ENCODE assay signal across 1 cellular context in the genomic region with DNA sequence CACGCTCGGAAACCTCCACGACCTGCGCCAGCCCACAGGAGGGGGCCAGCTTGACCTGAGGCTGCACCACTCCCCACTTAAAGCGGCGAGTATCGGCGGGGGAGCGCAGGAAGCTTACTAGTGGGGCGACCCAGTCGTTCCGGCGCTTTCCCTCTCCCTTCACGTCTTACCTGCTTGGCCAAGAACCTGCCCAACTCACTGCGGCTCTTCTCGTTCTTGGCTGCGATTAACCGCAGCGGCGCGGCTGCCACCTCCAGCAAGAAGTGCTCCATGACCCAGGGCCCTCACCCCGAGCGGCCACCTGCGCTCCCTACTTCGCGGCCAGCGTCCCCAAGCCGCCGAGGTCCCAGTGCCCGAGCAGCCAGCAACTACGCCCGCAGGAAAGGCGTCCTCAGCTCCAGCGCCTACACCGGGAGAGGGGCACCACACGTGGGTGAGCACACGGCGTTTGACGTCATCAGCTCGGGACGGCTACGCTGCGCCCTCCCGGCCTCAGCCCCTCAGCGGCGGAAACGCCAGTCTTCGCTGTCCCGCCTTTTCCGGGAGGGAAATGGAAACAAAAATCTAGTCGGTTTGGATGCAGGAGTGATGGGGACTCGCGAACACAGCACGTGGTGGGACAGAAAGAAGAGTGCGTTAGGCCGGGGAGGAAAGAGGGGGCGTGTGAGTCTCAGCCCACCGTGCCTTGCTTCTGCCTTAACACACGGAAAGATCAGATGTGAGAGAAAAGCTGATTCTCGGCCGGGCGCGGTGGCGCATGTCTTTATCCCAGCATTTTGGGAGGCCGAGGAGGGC.
TF ChIP-seq lines count a peak whose summit lies in the region.

A gene with protein sequence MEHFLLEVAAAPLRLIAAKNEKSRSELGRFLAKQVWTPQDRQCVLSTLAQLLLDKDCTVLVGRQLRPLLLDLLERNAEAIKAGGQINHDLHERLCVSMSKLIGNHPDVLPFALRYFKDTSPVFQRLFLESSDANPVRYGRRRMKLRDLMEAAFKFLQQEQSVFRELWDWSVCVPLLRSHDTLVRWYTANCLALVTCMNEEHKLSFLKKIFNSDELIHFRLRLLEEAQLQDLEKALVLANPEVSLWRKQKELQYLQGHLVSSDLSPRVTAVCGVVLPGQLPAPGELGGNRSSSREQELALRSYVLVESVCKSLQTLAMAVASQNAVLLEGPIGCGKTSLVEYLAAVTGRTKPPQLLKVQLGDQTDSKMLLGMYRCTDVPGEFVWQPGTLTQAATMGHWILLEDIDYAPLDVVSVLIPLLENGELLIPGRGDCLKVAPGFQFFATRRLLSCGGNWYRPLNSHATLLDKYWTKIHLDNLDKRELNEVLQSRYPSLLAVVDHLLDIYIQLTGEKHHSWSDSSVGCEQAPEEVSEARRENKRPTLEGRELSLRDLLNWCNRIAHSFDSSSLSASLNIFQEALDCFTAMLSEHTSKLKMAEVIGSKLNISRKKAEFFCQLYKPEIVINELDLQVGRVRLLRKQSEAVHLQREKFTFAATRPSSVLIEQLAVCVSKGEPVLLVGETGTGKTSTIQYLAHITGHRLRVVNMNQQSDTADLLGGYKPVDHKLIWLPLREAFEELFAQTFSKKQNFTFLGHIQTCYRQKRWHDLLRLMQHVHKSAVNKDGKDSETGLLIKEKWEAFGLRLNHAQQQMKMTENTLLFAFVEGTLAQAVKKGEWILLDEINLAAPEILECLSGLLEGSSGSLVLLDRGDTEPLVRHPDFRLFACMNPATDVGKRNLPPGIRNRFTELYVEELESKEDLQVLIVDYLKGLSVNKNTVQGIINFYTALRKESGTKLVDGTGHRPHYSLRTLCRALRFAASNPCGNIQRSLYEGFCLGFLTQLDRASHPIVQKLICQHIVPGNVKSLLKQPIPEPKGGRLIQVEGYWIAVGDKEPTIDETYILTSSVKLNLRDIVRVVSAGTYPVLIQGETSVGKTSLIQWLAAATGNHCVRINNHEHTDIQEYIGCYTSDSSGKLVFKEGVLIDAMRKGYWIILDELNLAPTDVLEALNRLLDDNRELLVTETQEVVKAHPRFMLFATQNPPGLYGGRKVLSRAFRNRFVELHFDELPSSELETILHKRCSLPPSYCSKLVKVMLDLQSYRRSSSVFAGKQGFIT (N-terminal part only) (minus strand): TSS at position 459 of the 795 bp plus-strand sequence. CDS start 187 bp downstream, at position 272.

TF ChIP-seq in K562, 482 proteins besides CTCF, POLR2A, EP300 and RAD21 (continued from another document and continues in another):
- TF ChIP-seq, protein P1, sequence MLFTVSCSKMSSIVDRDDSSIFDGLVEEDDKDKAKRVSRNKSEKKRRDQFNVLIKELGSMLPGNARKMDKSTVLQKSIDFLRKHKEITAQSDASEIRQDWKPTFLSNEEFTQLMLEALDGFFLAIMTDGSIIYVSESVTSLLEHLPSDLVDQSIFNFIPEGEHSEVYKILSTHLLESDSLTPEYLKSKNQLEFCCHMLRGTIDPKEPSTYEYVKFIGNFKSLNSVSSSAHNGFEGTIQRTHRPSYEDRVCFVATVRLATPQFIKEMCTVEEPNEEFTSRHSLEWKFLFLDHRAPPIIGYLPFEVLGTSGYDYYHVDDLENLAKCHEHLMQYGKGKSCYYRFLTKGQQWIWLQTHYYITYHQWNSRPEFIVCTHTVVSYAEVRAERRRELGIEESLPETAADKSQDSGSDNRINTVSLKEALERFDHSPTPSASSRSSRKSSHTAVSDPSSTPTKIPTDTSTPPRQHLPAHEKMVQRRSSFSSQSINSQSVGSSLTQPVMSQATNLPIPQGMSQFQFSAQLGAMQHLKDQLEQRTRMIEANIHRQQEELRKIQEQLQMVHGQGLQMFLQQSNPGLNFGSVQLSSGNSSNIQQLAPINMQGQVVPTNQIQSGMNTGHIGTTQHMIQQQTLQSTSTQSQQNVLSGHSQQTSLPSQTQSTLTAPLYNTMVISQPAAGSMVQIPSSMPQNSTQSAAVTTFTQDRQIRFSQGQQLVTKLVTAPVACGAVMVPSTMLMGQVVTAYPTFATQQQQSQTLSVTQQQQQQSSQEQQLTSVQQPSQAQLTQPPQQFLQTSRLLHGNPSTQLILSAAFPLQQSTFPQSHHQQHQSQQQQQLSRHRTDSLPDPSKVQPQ (CRISPR knock-in tag; IDR thresholded peaks at IDR 0.05; ENCODE audit: borderline replicate concordance) = no peak
- TF ChIP-seq KHSRP (IDR thresholded peaks at IDR 0.05) (peak; percentile 76; the same call in 1 of the 2 replicates), STAT5A (IDR thresholded peaks at IDR 0.05; ENCODE audit: borderline replicate concordance, low read length) (no peak), HNRNPL (IDR thresholded peaks at IDR 0.05; ENCODE audit: low read depth, low read length) (no peak), HOXB6 (CRISPR knock-in tag; IDR thresholded peaks at IDR 0.05; ENCODE audit: borderline replicate concordance) (no peak), MXI1 (IDR thresholded peaks at IDR 0.05; ENCODE audit: low read depth, low read length) (peak; percentile 96), NFIX (CRISPR knock-in tag; IDR thresholded peaks at IDR 0.05; ENCODE audit: low read depth) (no peak), BMI1 (IDR thresholded peaks at IDR 0.05; ENCODE audit: low read length) (no peak), HSF4 (CRISPR knock-in tag; IDR thresholded peaks at IDR 0.05; ENCODE audit: borderline replicate concordance) (no peak), ZBTB17 (CRISPR knock-in tag; IDR thresholded peaks at IDR 0.05) (peak; percentile 43; the same call in 1 of the 2 replicates), BRD9 (IDR thresholded peaks at IDR 0.05; ENCODE audit: low read depth, partially characterized antibody) (no peak), KLF6 (CRISPR knock-in tag; IDR thresholded peaks at IDR 0.05; ENCODE audit: borderline replicate concordance) (no peak), GTF2F1 (IDR thresholded peaks at IDR 0.05; ENCODE audit: low read depth, low read length) (peak; percentile 58), POLR2G (IDR thresholded peaks at IDR 0.05; ENCODE audit: low read depth, low read length) (peak; percentile 94), ZNF75A (CRISPR knock-in tag; IDR thresholded peaks at IDR 0.05) (no peak), RBM39 (optimal IDR thresholded peaks at IDR 0.05; ENCODE audit: low read depth, low read length) (no peak), IFI16 (CRISPR knock-in tag; IDR thresholded peaks at IDR 0.05) (no peak), PHB (CRISPR knock-in tag; IDR thresholded peaks at IDR 0.05) (no peak), HDAC3 (IDR thresholded peaks at IDR 0.05; ENCODE audit: borderline replicate concordance, partially characterized antibody) (no peak), ZNF696 (CRISPR knock-in tag; conservative IDR thresholded peaks at IDR 0.05) (no peak), ZKSCAN8 (CRISPR knock-in tag; IDR thresholded peaks at IDR 0.05) (no peak), MBD2 (IDR thresholded peaks at IDR 0.05; ENCODE audit: borderline replicate concordance, low read depth) (peak; percentile 68), ZC3H11A (IDR thresholded peaks at IDR 0.05; ENCODE audit: low read depth, low read length) (no peak), TOE1 (IDR thresholded peaks at IDR 0.05; ENCODE audit: borderline replicate concordance) (peak; percentile 55; the same call in 1 of the 2 replicates), TOE1 (CRISPR knock-in tag; IDR thresholded peaks at IDR 0.05; ENCODE audit: borderline replicate concordance, low read depth) (peak; percentile 68; the same call in 1 of the 2 replicates), ZNF384 (IDR thresholded peaks at IDR 0.05; ENCODE audit: low read depth, low read length) (no peak), CBX5 (IDR thresholded peaks at IDR 0.05; ENCODE audit: borderline replicate concordance, low read depth) (no peak), ZNF785 (CRISPR knock-in tag; IDR thresholded peaks at IDR 0.05) (no peak), SMARCE1 (IDR thresholded peaks at IDR 0.05) (no peak), MTA1 (IDR thresholded peaks at IDR 0.05; ENCODE audit: borderline replicate concordance) (peak; percentile 98), POU5F1 (IDR thresholded peaks at IDR 0.05; ENCODE audit: borderline replicate concordance, low read depth, low read length, partially characterized antibody) (no peak), SRSF3 (IDR thresholded peaks at IDR 0.05; ENCODE audit: insufficient read depth, low read length) (no peak), FUS (optimal IDR thresholded peaks at IDR 0.05; ENCODE audit: low read depth, low read length) (no peak)
- TF ChIP-seq, protein P2, sequence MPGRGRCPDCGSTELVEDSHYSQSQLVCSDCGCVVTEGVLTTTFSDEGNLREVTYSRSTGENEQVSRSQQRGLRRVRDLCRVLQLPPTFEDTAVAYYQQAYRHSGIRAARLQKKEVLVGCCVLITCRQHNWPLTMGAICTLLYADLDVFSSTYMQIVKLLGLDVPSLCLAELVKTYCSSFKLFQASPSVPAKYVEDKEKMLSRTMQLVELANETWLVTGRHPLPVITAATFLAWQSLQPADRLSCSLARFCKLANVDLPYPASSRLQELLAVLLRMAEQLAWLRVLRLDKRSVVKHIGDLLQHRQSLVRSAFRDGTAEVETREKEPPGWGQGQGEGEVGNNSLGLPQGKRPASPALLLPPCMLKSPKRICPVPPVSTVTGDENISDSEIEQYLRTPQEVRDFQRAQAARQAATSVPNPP (IDR thresholded peaks at IDR 0.05; ENCODE audit: borderline replicate concordance, insufficient read depth, insufficient read length) = no peak
- TF ChIP-seq, protein P3, sequence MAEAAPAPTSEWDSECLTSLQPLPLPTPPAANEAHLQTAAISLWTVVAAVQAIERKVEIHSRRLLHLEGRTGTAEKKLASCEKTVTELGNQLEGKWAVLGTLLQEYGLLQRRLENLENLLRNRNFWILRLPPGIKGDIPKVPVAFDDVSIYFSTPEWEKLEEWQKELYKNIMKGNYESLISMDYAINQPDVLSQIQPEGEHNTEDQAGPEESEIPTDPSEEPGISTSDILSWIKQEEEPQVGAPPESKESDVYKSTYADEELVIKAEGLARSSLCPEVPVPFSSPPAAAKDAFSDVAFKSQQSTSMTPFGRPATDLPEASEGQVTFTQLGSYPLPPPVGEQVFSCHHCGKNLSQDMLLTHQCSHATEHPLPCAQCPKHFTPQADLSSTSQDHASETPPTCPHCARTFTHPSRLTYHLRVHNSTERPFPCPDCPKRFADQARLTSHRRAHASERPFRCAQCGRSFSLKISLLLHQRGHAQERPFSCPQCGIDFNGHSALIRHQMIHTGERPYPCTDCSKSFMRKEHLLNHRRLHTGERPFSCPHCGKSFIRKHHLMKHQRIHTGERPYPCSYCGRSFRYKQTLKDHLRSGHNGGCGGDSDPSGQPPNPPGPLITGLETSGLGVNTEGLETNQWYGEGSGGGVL (CRISPR knock-in tag; IDR thresholded peaks at IDR 0.05) = no peak
- TF ChIP-seq, protein P4, sequence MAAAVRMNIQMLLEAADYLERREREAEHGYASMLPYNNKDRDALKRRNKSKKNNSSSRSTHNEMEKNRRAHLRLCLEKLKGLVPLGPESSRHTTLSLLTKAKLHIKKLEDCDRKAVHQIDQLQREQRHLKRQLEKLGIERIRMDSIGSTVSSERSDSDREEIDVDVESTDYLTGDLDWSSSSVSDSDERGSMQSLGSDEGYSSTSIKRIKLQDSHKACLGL (CRISPR knock-in tag; IDR thresholded peaks at IDR 0.05; ENCODE audit: borderline replicate concordance, poor library complexity, severe bottlenecking) = peak; percentile 98
- TF ChIP-seq, protein P5, sequence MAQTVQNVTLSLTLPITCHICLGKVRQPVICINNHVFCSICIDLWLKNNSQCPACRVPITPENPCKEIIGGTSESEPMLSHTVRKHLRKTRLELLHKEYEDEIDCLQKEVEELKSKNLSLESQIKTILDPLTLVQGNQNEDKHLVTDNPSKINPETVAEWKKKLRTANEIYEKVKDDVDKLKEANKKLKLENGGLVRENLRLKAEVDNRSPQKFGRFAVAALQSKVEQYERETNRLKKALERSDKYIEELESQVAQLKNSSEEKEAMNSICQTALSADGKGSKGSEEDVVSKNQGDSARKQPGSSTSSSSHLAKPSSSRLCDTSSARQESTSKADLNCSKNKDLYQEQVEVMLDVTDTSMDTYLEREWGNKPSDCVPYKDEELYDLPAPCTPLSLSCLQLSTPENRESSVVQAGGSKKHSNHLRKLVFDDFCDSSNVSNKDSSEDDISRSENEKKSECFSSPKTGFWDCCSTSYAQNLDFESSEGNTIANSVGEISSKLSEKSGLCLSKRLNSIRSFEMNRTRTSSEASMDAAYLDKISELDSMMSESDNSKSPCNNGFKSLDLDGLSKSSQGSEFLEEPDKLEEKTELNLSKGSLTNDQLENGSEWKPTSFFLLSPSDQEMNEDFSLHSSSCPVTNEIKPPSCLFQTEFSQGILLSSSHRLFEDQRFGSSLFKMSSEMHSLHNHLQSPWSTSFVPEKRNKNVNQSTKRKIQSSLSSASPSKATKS (CRISPR knock-in tag; IDR thresholded peaks at IDR 0.05) = no peak
- TF ChIP-seq, protein P6, sequence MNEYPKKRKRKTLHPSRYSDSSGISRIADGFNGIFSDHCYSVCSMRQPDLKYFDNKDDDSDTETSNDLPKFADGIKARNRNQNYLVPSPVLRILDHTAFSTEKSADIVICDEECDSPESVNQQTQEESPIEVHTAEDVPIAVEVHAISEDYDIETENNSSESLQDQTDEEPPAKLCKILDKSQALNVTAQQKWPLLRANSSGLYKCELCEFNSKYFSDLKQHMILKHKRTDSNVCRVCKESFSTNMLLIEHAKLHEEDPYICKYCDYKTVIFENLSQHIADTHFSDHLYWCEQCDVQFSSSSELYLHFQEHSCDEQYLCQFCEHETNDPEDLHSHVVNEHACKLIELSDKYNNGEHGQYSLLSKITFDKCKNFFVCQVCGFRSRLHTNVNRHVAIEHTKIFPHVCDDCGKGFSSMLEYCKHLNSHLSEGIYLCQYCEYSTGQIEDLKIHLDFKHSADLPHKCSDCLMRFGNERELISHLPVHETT (CRISPR knock-in tag; conservative IDR thresholded peaks at IDR 0.05 in 1 of 2, IDR thresholded peaks at IDR 0.05 in 1 of 2) = peak in 1 of 2 experiments; percentile 62; a peak in 1 of 4 replicates
- TF ChIP-seq, protein P7, sequence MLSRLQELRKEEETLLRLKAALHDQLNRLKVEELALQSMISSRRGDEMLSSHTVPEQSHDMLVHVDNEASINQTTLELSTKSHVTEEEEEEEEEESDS (CRISPR knock-in tag; IDR thresholded peaks at IDR 0.05) = no peak
- TF ChIP-seq, protein P8, sequence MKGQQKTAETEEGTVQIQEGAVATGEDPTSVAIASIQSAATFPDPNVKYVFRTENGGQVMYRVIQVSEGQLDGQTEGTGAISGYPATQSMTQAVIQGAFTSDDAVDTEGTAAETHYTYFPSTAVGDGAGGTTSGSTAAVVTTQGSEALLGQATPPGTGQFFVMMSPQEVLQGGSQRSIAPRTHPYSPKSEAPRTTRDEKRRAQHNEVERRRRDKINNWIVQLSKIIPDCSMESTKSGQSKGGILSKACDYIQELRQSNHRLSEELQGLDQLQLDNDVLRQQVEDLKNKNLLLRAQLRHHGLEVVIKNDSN (CRISPR knock-in tag; IDR thresholded peaks at IDR 0.05) = peak; percentile 93
- TF ChIP-seq, protein P9, sequence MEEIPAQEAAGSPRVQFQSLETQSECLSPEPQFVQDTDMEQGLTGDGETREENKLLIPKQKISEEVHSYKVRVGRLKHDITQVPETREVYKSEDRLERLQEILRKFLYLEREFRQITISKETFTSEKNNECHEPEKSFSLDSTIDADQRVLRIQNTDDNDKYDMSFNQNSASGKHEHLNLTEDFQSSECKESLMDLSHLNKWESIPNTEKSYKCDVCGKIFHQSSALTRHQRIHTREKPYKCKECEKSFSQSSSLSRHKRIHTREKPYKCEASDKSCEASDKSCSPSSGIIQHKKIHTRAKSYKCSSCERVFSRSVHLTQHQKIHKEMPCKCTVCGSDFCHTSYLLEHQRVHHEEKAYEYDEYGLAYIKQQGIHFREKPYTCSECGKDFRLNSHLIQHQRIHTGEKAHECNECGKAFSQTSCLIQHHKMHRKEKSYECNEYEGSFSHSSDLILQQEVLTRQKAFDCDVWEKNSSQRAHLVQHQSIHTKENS (CRISPR knock-in tag; IDR thresholded peaks at IDR 0.05) = no peak
